ENCODE assay signal across 14 cellular contexts in genomic region chr15:100972975-100973350, GRCh38.
DNase-seq lines count a peak whose midpoint lies in the region; ATAC-seq and TF ChIP-seq lines count a peak whose summit lies in the region.
"Had no signal": no experiment of that assay in that cellular context is flagged by ENCODE, and none has a peak within 500 bp of the region (broad histone marks: within the 10 kb centered on the region; RNA-seq: fewer than 3 reads in every experiment).

No MANE protein-coding gene starts in this region.

- TF ChIP-seq CTCF in GM10266 (IDR thresholded peaks at IDR 0.05; ENCODE audit: control insufficient read depth, insufficient read depth, low read depth, missing control alignments) (no peak), astrocyte of the cerebellum (IDR thresholded peaks at IDR 0.05; ENCODE audit: low read depth, low read length, missing control alignments) (no peak), parathyroid adenoma (IDR thresholded peaks at IDR 0.05) (no peak)

- no peaks in the 10 kb centered on the region for H3K9me3 ChIP-seq in iPS-15b (ENCODE audit: control insufficient read depth, insufficient read depth, low read length)
- H3K9me3 ChIP-seq in parathyroid adenoma (ENCODE audit: control insufficient read depth, low read length): no peaks in the 10 kb centered on the region
- H3K9me3 ChIP-seq: tibial artery had no signal

- peaks cover 43% of the 10 kb centered on the region for H3K27me3 ChIP-seq in iPS-15b (ENCODE audit: control insufficient read depth, insufficient read depth, low read length)
- no peaks in the 10 kb centered on the region for H3K27me3 ChIP-seq in parathyroid adenoma (ENCODE audit: control insufficient read depth, insufficient read depth, low read length)

- ATAC-seq in GM21528 (IDR thresholded peaks at IDR 0.05; ENCODE audit: low FRiP score, unreplicated experiment): no peak
- ATAC-seq: activated CD4-positive, alpha-beta T cell treated with anti-CD3 and anti-CD28 coated beads for 36 hours had no signal

- H3K4me2 ChIP-seq in parathyroid adenoma (ENCODE audit: low read length): peak overlapping the region; percentile 9

- in situ Hi-C loops in astrocyte of the cerebellum (cut with HindIII; ENCODE audit: low sequenced_read_pairs): no loop called here

- H3K79me2 ChIP-seq in parathyroid adenoma: no peaks in the 10 kb centered on the region

- no peak overlapping the region for H2AFZ ChIP-seq in parathyroid adenoma

- DNase-seq in GM10266 (ENCODE audit: extremely low spot score) (peak; percentile 30), astrocyte of the cerebellum (ENCODE audit: low read depth) (no peak), 8988T (no peak)
- no peak for DNase-seq in stimulated activated naive CD4-positive, alpha-beta T cell (lab: John Stamatoyannopoulos, UW)
- no peak for DNase-seq in activated CD8-positive, alpha-beta memory T cell treated with anti-CD3 and anti-CD28 coated beads for 24 hours
- DNase-seq: hippocampal formation, NCI-H1092 treated with DMSO at 0.1 percent for 48 hours, nucleus accumbens, tibial artery had no signal

- H3K4me3 ChIP-seq in astrocyte of the cerebellum (ENCODE audit: low read depth, low read length) (peak overlapping the region; percentile 41), iPS-15b (ENCODE audit: low read depth, low read length) (peak overlapping the region; percentile 53), parathyroid adenoma (ENCODE audit: low read depth, low read length) (peak overlapping the region; percentile 16)
- H3K4me3 ChIP-seq: SK-N-MC had no signal

- no peak overlapping the region for H3K27ac ChIP-seq in parathyroid adenoma
- H3K27ac ChIP-seq: SK-N-MC, tibial artery had no signal

- H3K9ac ChIP-seq in iPS-15b (ENCODE audit: low read depth, low read length) (no peak overlapping the region), parathyroid adenoma (no peak overlapping the region)

- H3K4me1 ChIP-seq in iPS-15b (ENCODE audit: control insufficient read depth, insufficient read depth, low read length) (peaks cover 4% of the 10 kb centered on the region), parathyroid adenoma (no peaks in the 10 kb centered on the region)

- H3K36me3 ChIP-seq in iPS-15b (ENCODE audit: control insufficient read depth, insufficient read depth, low read length) (no peaks in the 10 kb centered on the region), parathyroid adenoma (ENCODE audit: control insufficient read depth, insufficient read depth, low read length) (no peaks in the 10 kb centered on the region)
- H3K36me3 ChIP-seq: tibial artery had no signal
